In genomic region chr16:56090076-56090475, GRCh38 we compare ENCODE assay signal across 34 cellular contexts.
"Had no signal": no experiment of that assay in that cellular context is flagged by ENCODE, and none has a peak within 500 bp of the region (broad histone marks: within the 10 kb centered on the region; RNA-seq: fewer than 3 reads in every experiment).

No MANE protein-coding gene starts in this region.

- H3K27ac ChIP-seq: adrenal gland, ascending aorta, body of pancreas, brain microvascular endothelial cell, breast epithelium, cardiac muscle cell had no signal

- ATAC-seq: activated naive CD4-positive, alpha-beta T cell treated with anti-CD3 and anti-CD28 coated beads, Interleukin-2, amount 50 U/mL, for 72 hours; activated naive CD8-positive, alpha-beta T cell treated with anti-CD3 and anti-CD28 coated beads, Interleukin-2, amount 50 U/mL, for 24 hours; activated T-cell treated with anti-CD3 and anti-CD28 coated beads, Interleukin-2, amount 50 U/mL, for 4 hours; activated T-cell treated with anti-CD3 and anti-CD28 coated beads, Interleukin-2, amount 50 U/mL, for 72 hours; activated T-helper 17 cell treated with anti-CD3 and anti-CD28 coated beads, Interleukin-2, amount 50 U/mL, for 72 hours; body of pancreas had no signal

- H3K4me1 ChIP-seq: adrenal gland, ascending aorta, body of pancreas, breast epithelium had no signal

- H3K4me3 ChIP-seq: adrenal gland, ascending aorta, body of pancreas, breast epithelium, cardiac muscle cell had no signal

- FAIRE-seq: astrocyte had no signal

- H3K9me3 ChIP-seq: adrenal gland, ascending aorta, body of pancreas, breast epithelium had no signal

- H3K36me3 ChIP-seq: adrenal gland, ascending aorta, brain microvascular endothelial cell, breast epithelium, cardiac muscle cell had no signal

- H3K27me3 ChIP-seq: adrenal gland, ascending aorta, body of pancreas, brain microvascular endothelial cell, breast epithelium, cardiac muscle cell had no signal

- DNase-seq: activated effector memory CD4-positive, alpha-beta T cell treated with anti-CD3 and anti-CD28 coated beads, Interleukin-2, amount 50 U/mL, for 16 hours; activated effector memory CD4-positive, alpha-beta T cell treated with Interleukin-2 at 50 U/mL for 16 hours; activated gamma-delta T cell; activated gamma-delta T cell treated with Interleukin-2 at 50 U/mL for 16 hours; activated naive CD4-positive, alpha-beta T cell; activated naive CD4-positive, alpha-beta T cell treated with anti-CD3 and anti-CD28 coated beads for 36 hours; activated naive CD4-positive, alpha-beta T cell treated with anti-CD3 and anti-CD28 coated beads, Interleukin-2, amount 10 ng/mL, durations not matched to agents 7 days and 5 days; activated naive CD4-positive, alpha-beta T cell treated with anti-CD3 and anti-CD28 coated beads, Interleukin-2, amount 50 U/mL, for 16 hours; activated naive CD4-positive, alpha-beta T cell treated with Interleukin-2 at 50 U/mL for 16 hours; activated naive CD8-positive, alpha-beta T cell treated with anti-CD3 and anti-CD28 coated beads for 36 hours; activated naive CD8-positive, alpha-beta T cell treated with anti-CD3 and anti-CD28 coated beads, Interleukin-2, amount 10 ng/mL, durations not matched to agents 7 days and 5 days; activated naive CD8-positive, alpha-beta T cell treated with anti-CD3 and anti-CD28 coated beads, Interleukin-2, amount 50 U/mL, for 24 hours; activated T-cell treated with anti-CD3 and anti-CD28 coated beads for 4 hours; activated T-cell treated with anti-CD3 and anti-CD28 coated beads, Interleukin-2, amount 50 U/mL, for 1 hour; activated T-cell treated with anti-CD3 and anti-CD28 coated beads, Interleukin-2, amount 50 U/mL, for 24 hours; activated T-cell treated with anti-CD3 and anti-CD28 coated beads, Interleukin-2, amount 50 U/mL, for 4 hours; activated T-cell treated with anti-CD3 and anti-CD28 coated beads, Interleukin-2, amount 50 U/mL, for 48 hours; activated T-cell treated with anti-CD3 and anti-CD28 coated beads, Interleukin-2, amount 50 U/mL, for 72 hours; adrenal gland; amniotic stem cell; amygdala; anterior cingulate cortex; aorta; body of pancreas; brain microvascular endothelial cell; caudate nucleus; central memory CD4-positive, alpha-beta T cell; cerebellar nuclear complex had no signal
